ENCODE assay signal across 16 cellular contexts in genomic region chr12:47707355-47707754, GRCh38. TPM values are rescaled to one million over a fixed set of nuclear protein-coding genes. Genes with fewer than 3 reads are reported as not detected.
DNase-seq lines count a peak whose midpoint lies in the region; TF ChIP-seq lines count a peak whose summit lies in the region.
"Had no signal": no experiment of that assay in that cellular context is flagged by ENCODE, and none has a peak within 500 bp of the region (broad histone marks: within the 10 kb centered on the region; RNA-seq: fewer than 3 reads in every experiment).

No MANE protein-coding gene starts in this region.

- H3K27me3 Mint-ChIP-seq in T-helper 2 cell treated with Interferon-gamma antibody and Interleukin-4, amounts not matched to agents 5 μg/mL and 100 μg/mL, for 36 hours (ENCODE audit: low read depth), result no peaks in the 10 kb centered on the region
- H3K27me3 Mint-ChIP-seq in activated naive CD8-positive, alpha-beta T cell, result no peaks in the 10 kb centered on the region
- no peaks in the 10 kb centered on the region for H3K27me3 Mint-ChIP-seq in neural crest cell (ENCODE audit: low read depth)
- H3K27me3 Mint-ChIP-seq: dendritic cell treated with granulocyte-macrophage colony-stimulating factor and Interleukin-4, amounts not matched to agents 40 ng/mL and 50 ng/mL, for 4 days had no signal

- H3K9me3 Mint-ChIP-seq in T-helper 2 cell treated with Interferon-gamma antibody and Interleukin-4, amounts not matched to agents 5 μg/mL and 100 μg/mL, for 36 hours, result no peaks in the 10 kb centered on the region
- no peaks in the 10 kb centered on the region for H3K9me3 Mint-ChIP-seq in activated naive CD8-positive, alpha-beta T cell (ENCODE audit: low read depth)
- H3K9me3 Mint-ChIP-seq in neural crest cell, result no peaks in the 10 kb centered on the region
- H3K9me3 Mint-ChIP-seq: dendritic cell treated with granulocyte-macrophage colony-stimulating factor and Interleukin-4, amounts not matched to agents 40 ng/mL and 50 ng/mL, for 4 days; nephron progenitor cell had no signal

- H3K36me3 Mint-ChIP-seq in T-helper 2 cell treated with Interferon-gamma antibody and Interleukin-4, amounts not matched to agents 5 μg/mL and 100 μg/mL, for 36 hours (ENCODE audit: low read depth), result peaks cover 13% of the 10 kb centered on the region
- peaks cover 7% of the 10 kb centered on the region for H3K36me3 Mint-ChIP-seq in activated naive CD8-positive, alpha-beta T cell
- H3K36me3 Mint-ChIP-seq in neural crest cell (ENCODE audit: low read depth), result no peaks in the 10 kb centered on the region

- H3K36me3 ChIP-seq in KOPT-K1 (ENCODE audit: insufficient read depth, low read length), result no peaks in the 10 kb centered on the region
- peaks cover 3% of the 10 kb centered on the region; the same call in 1 of the 2 replicates for H3K36me3 ChIP-seq in SJCRH30
- H3K36me3 ChIP-seq: adrenal gland, upper lobe of left lung had no signal

- H3K4me1 Mint-ChIP-seq in T-helper 2 cell treated with Interferon-gamma antibody and Interleukin-4, amounts not matched to agents 5 μg/mL and 100 μg/mL, for 36 hours (ENCODE audit: low read depth), result peaks cover 43% of the 10 kb centered on the region
- peaks cover 54% of the 10 kb centered on the region for H3K4me1 Mint-ChIP-seq in activated naive CD8-positive, alpha-beta T cell (ENCODE audit: low read depth)
- H3K4me1 Mint-ChIP-seq in neural crest cell, result peaks cover 27% of the 10 kb centered on the region

- H3K9me3 ChIP-seq in KOPT-K1 (ENCODE audit: insufficient read depth, low read length, poor library complexity, severe bottlenecking) (no peaks in the 10 kb centered on the region), SJCRH30 (replicated peaks) (no peaks in the 10 kb centered on the region)
- H3K9me3 ChIP-seq: adrenal gland, upper lobe of left lung had no signal

- H3K27me3 ChIP-seq in SJCRH30, result no peaks in the 10 kb centered on the region
- H3K27me3 ChIP-seq: adrenal gland, foreskin keratinocyte, upper lobe of left lung had no signal

- peak overlapping the region; percentile 79 for H3K4me3 Mint-ChIP-seq in T-helper 2 cell treated with Interferon-gamma antibody and Interleukin-4, amounts not matched to agents 5 μg/mL and 100 μg/mL, for 36 hours
- H3K4me3 Mint-ChIP-seq in activated naive CD8-positive, alpha-beta T cell, result peak overlapping the region; percentile 72
- peak overlapping the region; percentile 33 for H3K4me3 Mint-ChIP-seq in neural crest cell

- peak overlapping the region; percentile 82 for H3K27ac Mint-ChIP-seq in T-helper 2 cell treated with Interferon-gamma antibody and Interleukin-4, amounts not matched to agents 5 μg/mL and 100 μg/mL, for 36 hours
- H3K27ac Mint-ChIP-seq in activated naive CD8-positive, alpha-beta T cell, result peak overlapping the region; percentile 90
- H3K27ac Mint-ChIP-seq in neural crest cell (ENCODE audit: unreplicated experiment), result no peak overlapping the region
- H3K27ac Mint-ChIP-seq: nephron progenitor cell had no signal

- no peak overlapping the region for H3K4me3 ChIP-seq in SJCRH30

- H3K27ac ChIP-seq in KOPT-K1 (ENCODE audit: low read depth, low read length, poor library complexity, severe bottlenecking), result peak overlapping the region; percentile 47
- no peak overlapping the region for H3K27ac ChIP-seq in SJCRH30

- no peak for DNase-seq in T-helper 2 cell treated with Interferon-gamma antibody and Interleukin-4, amounts not matched to agents 5 μg/mL and 100 μg/mL, for 36 hours (ENCODE audit: low spot score)
- DNase-seq in T-helper 2 cell (no peak), neural crest cell (ENCODE audit: low read depth, low spot score) (no peak), AG08396 (ENCODE audit: low spot score) (no peak), SJCRH30 (no peak)
- no peak for DNase-seq in stimulated activated CD4-positive, alpha-beta T cell treated with anti-CD3 and anti-CD28 coated beads, Interleukin-2, amount 100 ng/mL, for 48 hours
- DNase-seq: adrenal gland, kidney glomerular epithelial cell, NCI-H2081 treated with DMSO at 0.1 percent for 48 hours, nephron progenitor cell, upper lobe of left lung had no signal

- H3K4me1 ChIP-seq in SJCRH30, result no peaks in the 10 kb centered on the region

- TF ChIP-seq CTCF in neural crest cell (conservative IDR thresholded peaks at IDR 0.05), result no peak

RNA-seq across cellular contexts. Expression of gene RPAP3, which starts 1.5 kb away (rescaled TPM):
- total RNA-seq in neural crest cell, result 45.2 and 49.4 TPM in 2 replicates
- total RNA-seq in SJCRH30 (2014; rRNA removed; shearing (Covaris generic)), result 56.4 and 70.0 TPM in 2 replicates

RNA-seq across cellular contexts. Expression of gene ENDOU, which starts 17.9 kb away (rescaled TPM):
- not detected in 2 replicates for total RNA-seq in neural crest cell
- not detected in 2 replicates for total RNA-seq in SJCRH30 (2014; rRNA removed; shearing (Covaris generic))
- total RNA-seq: SK-MEL-5 had no signal

RNA-seq across cellular contexts. Expression of gene RAPGEF3, which starts 51.3 kb away (rescaled TPM):
- 0.89 and 1.4 TPM in 2 replicates for total RNA-seq in neural crest cell
- total RNA-seq in SJCRH30 (2014; rRNA removed; shearing (Covaris generic)), result 0.49 and 0.68 TPM in 2 replicates
